1 cellular context compared by ENCODE assay signal in the genomic region with DNA sequence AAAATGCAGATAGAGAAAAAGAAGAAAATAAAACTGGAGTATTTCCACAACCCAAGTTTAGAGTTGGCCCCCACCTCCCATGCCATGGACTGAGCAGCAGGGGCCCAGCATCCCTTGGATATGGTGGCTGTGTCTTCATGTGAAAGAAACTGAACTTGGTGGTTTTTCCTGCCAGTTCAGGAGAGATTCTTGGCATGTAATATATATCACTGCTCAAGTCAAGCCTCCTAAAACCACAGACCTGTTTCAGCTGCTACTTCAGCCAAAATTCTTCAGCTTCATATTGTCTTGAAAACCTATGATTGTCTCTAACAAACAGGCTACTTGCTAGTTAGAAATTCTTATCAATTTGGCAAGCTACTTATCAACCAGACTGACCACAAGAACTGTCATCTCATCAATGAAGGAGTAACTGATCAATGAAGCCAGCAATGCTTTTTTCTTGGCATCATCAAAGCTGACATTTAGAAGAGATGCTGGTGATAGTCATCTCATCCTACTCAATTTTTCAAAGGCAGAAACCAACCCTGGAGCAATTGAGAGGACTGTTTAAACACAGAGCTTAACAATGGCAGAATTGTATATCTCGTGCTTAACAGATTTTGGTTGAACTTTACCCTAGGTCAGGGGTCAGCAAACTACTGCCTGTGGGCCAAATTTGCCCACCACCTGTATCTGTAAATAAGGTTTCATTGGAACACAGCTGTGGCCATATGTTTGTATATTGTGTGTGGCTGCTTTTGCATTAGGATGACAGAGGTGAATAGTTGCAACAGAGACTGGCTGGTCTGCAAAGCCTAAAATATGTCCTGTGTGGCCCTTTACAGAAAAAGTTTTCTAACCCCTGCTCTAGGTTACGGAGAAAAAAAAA.
TF ChIP-seq lines count a peak whose summit lies in the region.

No MANE protein-coding gene starts in this region.

TF ChIP-seq in HepG2, 621 proteins besides CTCF, POLR2A, EP300 and RAD21 (continued from another document and continues in another):
- TF ChIP-seq ZNF331 (CRISPR knock-in tag; IDR thresholded peaks at IDR 0.05) (peak; percentile 92; the same call in 1 of the 2 replicates), ZNF446 (CRISPR knock-in tag; IDR thresholded peaks at IDR 0.05) (no peak), HIVEP1 (CRISPR knock-in tag; IDR thresholded peaks at IDR 0.05) (no peak), NFYC (CRISPR knock-in tag; IDR thresholded peaks at IDR 0.05) (peak; percentile 60), CBX5 (CRISPR knock-in tag; IDR thresholded peaks at IDR 0.05; ENCODE audit: borderline replicate concordance) (peak; percentile 53; the same call in 1 of the 2 replicates), ELF3 (CRISPR knock-in tag; IDR thresholded peaks at IDR 0.05) (peak; percentile 59), TCF7 (IDR thresholded peaks at IDR 0.05; ENCODE audit: low read depth) (peak; percentile 100), TIGD3 (CRISPR knock-in tag; IDR thresholded peaks at IDR 0.05; ENCODE audit: borderline replicate concordance) (no peak), ZZZ3 (CRISPR knock-in tag; IDR thresholded peaks at IDR 0.05; ENCODE audit: borderline replicate concordance) (no peak), ETV5 (CRISPR knock-in tag; IDR thresholded peaks at IDR 0.05; ENCODE audit: borderline replicate concordance) (peak; percentile 74; the same call in 1 of the 2 replicates), RXRB (CRISPR knock-in tag; IDR thresholded peaks at IDR 0.05; ENCODE audit: borderline replicate concordance) (peak; percentile 99), ZNF567 (CRISPR knock-in tag; IDR thresholded peaks at IDR 0.05; ENCODE audit: borderline replicate concordance) (0 out of 2 replicates have a peak, but pooled peaks have one; percentile 47), KDM4B (CRISPR knock-in tag; IDR thresholded peaks at IDR 0.05) (no peak), ARNTL (CRISPR knock-in tag; IDR thresholded peaks at IDR 0.05) (peak; percentile 71; the same call in 1 of the 2 replicates), NR2F1 (CRISPR knock-in tag; IDR thresholded peaks at IDR 0.05) (peak; percentile 94 to 98), YY1 (IDR thresholded peaks at IDR 0.05; ENCODE audit: insufficient read depth, insufficient replicate concordance, low read depth, low read length) (peak; percentile 12), ZFP37 (CRISPR knock-in tag; IDR thresholded peaks at IDR 0.05; ENCODE audit: borderline replicate concordance) (0 out of 2 replicates have a peak, but pooled peaks have one; percentile 82), CEBPZ (IDR thresholded peaks at IDR 0.05; ENCODE audit: low read length) (no peak), HNF4A (CRISPR knock-in tag; IDR thresholded peaks at IDR 0.05) (peak; percentile 100), ZNF260 (CRISPR knock-in tag; IDR thresholded peaks at IDR 0.05; ENCODE audit: borderline replicate concordance, low read depth) (no peak), ZNF143 (CRISPR knock-in tag; IDR thresholded peaks at IDR 0.05) (no peak), KDM1A (CRISPR knock-in tag; IDR thresholded peaks at IDR 0.05) (no peak), ZNF83 (CRISPR knock-in tag; IDR thresholded peaks at IDR 0.05; ENCODE audit: borderline replicate concordance) (no peak), ZIK1 (CRISPR knock-in tag; IDR thresholded peaks at IDR 0.05; ENCODE audit: borderline replicate concordance, low read depth) (0 out of 2 replicates have a peak, but pooled peaks have one; percentile 53), FOXK2 (IDR thresholded peaks at IDR 0.05) (peak; percentile 94)
- TF ChIP-seq, protein P1, sequence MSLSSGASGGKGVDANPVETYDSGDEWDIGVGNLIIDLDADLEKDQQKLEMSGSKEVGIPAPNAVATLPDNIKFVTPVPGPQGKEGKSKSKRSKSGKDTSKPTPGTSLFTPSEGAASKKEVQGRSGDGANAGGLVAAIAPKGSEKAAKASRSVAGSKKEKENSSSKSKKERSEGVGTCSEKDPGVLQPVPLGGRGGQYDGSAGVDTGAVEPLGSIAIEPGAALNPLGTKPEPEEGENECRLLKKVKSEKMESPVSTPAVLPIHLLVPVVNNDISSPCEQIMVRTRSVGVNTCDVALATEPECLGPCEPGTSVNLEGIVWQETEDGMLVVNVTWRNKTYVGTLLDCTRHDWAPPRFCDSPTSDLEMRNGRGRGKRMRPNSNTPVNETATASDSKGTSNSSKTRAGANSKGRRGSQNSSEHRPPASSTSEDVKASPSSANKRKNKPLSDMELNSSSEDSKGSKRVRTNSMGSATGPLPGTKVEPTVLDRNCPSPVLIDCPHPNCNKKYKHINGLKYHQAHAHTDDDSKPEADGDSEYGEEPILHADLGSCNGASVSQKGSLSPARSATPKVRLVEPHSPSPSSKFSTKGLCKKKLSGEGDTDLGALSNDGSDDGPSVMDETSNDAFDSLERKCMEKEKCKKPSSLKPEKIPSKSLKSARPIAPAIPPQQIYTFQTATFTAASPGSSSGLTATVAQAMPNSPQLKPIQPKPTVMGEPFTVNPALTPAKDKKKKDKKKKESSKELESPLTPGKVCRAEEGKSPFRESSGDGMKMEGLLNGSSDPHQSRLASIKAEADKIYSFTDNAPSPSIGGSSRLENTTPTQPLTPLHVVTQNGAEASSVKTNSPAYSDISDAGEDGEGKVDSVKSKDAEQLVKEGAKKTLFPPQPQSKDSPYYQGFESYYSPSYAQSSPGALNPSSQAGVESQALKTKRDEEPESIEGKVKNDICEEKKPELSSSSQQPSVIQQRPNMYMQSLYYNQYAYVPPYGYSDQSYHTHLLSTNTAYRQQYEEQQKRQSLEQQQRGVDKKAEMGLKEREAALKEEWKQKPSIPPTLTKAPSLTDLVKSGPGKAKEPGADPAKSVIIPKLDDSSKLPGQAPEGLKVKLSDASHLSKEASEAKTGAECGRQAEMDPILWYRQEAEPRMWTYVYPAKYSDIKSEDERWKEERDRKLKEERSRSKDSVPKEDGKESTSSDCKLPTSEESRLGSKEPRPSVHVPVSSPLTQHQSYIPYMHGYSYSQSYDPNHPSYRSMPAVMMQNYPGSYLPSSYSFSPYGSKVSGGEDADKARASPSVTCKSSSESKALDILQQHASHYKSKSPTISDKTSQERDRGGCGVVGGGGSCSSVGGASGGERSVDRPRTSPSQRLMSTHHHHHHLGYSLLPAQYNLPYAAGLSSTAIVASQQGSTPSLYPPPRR (CRISPR knock-in tag; IDR thresholded peaks at IDR 0.05; ENCODE audit: borderline replicate concordance): peak; percentile 99
- TF ChIP-seq, protein P2, sequence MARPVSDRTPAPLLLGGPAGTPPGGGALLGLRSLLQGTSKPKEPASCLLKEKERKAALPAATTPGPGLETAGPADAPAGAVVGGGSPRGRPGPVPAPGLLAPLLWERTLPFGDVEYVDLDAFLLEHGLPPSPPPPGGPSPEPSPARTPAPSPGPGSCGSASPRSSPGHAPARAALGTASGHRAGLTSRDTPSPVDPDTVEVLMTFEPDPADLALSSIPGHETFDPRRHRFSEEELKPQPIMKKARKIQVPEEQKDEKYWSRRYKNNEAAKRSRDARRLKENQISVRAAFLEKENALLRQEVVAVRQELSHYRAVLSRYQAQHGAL (CRISPR knock-in tag; IDR thresholded peaks at IDR 0.05; ENCODE audit: not compliant biosample characterization): no peak
- TF ChIP-seq, protein P3, sequence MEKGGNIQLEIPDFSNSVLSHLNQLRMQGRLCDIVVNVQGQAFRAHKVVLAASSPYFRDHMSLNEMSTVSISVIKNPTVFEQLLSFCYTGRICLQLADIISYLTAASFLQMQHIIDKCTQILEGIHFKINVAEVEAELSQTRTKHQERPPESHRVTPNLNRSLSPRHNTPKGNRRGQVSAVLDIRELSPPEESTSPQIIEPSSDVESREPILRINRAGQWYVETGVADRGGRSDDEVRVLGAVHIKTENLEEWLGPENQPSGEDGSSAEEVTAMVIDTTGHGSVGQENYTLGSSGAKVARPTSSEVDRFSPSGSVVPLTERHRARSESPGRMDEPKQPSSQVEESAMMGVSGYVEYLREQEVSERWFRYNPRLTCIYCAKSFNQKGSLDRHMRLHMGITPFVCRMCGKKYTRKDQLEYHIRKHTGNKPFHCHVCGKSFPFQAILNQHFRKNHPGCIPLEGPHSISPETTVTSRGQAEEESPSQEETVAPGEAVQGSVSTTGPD (CRISPR knock-in tag; IDR thresholded peaks at IDR 0.05): peak; percentile 99
- TF ChIP-seq, protein P4, sequence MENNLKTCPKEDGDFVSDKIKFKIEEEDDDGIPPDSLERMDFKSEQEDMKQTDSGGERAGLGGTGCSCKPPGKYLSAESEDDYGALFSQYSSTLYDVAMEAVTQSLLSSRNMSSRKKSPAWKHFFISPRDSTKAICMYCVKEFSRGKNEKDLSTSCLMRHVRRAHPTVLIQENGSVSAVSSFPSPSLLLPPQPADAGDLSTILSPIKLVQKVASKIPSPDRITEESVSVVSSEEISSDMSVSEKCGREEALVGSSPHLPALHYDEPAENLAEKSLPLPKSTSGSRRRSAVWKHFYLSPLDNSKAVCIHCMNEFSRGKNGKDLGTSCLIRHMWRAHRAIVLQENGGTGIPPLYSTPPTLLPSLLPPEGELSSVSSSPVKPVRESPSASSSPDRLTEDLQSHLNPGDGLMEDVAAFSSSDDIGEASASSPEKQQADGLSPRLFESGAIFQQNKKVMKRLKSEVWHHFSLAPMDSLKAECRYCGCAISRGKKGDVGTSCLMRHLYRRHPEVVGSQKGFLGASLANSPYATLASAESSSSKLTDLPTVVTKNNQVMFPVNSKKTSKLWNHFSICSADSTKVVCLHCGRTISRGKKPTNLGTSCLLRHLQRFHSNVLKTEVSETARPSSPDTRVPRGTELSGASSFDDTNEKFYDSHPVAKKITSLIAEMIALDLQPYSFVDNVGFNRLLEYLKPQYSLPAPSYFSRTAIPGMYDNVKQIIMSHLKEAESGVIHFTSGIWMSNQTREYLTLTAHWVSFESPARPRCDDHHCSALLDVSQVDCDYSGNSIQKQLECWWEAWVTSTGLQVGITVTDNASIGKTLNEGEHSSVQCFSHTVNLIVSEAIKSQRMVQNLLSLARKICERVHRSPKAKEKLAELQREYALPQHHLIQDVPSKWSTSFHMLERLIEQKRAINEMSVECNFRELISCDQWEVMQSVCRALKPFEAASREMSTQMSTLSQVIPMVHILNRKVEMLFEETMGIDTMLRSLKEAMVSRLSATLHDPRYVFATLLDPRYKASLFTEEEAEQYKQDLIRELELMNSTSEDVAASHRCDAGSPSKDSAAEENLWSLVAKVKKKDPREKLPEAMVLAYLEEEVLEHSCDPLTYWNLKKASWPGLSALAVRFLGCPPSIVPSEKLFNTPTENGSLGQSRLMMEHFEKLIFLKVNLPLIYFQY (CRISPR knock-in tag; IDR thresholded peaks at IDR 0.05; ENCODE audit: borderline replicate concordance): no peak
- TF ChIP-seq, protein P5, sequence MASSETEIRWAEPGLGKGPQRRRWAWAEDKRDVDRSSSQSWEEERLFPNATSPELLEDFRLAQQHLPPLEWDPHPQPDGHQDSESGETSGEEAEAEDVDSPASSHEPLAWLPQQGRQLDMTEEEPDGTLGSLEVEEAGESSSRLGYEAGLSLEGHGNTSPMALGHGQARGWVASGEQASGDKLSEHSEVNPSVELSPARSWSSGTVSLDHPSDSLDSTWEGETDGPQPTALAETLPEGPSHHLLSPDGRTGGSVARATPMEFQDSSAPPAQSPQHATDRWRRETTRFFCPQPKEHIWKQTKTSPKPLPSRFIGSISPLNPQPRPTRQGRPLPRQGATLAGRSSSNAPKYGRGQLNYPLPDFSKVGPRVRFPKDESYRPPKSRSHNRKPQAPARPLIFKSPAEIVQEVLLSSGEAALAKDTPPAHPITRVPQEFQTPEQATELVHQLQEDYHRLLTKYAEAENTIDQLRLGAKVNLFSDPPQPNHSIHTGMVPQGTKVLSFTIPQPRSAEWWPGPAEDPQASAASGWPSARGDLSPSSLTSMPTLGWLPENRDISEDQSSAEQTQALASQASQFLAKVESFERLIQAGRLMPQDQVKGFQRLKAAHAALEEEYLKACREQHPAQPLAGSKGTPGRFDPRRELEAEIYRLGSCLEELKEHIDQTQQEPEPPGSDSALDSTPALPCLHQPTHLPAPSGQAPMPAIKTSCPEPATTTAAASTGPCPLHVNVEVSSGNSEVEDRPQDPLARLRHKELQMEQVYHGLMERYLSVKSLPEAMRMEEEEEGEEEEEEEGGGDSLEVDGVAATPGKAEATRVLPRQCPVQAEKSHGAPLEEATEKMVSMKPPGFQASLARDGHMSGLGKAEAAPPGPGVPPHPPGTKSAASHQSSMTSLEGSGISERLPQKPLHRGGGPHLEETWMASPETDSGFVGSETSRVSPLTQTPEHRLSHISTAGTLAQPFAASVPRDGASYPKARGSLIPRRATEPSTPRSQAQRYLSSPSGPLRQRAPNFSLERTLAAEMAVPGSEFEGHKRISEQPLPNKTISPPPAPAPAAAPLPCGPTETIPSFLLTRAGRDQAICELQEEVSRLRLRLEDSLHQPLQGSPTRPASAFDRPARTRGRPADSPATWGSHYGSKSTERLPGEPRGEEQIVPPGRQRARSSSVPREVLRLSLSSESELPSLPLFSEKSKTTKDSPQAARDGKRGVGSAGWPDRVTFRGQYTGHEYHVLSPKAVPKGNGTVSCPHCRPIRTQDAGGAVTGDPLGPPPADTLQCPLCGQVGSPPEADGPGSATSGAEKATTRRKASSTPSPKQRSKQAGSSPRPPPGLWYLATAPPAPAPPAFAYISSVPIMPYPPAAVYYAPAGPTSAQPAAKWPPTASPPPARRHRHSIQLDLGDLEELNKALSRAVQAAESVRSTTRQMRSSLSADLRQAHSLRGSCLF (CRISPR knock-in tag; IDR thresholded peaks at IDR 0.05; ENCODE audit: borderline replicate concordance): no peak
